In the genomic region with DNA sequence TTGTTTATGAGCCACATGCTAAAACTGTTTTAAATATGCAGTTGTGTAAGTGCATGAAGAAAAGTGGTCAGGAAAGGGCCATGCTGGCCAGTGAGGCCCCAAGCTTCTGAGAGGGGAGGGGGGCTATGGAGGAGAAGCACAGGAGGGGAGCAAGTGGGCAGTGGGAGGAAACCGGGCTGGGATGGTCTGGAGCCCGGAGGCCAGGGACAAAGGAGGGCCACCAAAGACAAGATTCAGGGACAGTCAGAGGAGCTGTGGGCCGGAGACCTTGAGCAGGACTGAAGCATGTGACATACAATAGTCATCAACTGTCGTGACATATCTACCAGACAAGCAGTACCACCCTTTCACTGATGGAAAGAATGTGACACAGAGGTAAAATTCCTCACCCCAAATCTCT, we compare ENCODE assay signal across 37 cellular contexts.
"Had no signal": no experiment of that assay in that cellular context is flagged by ENCODE, and none has a peak within 500 bp of the region (broad histone marks: within the 10 kb centered on the region; RNA-seq: fewer than 3 reads in every experiment).

No MANE protein-coding gene starts in this region.

- H3K4me3 ChIP-seq: ascending aorta, cardiac muscle cell had no signal

- H3K4me1 Mint-ChIP-seq: activated B cell treated with CpG ODN at 0.5 μM for 24 hours; activated CD4-positive, alpha-beta T cell treated with anti-CD3 and anti-CD28 coated beads, Interleukin-2, amount 10 ng/mL, durations not matched to agents 24 days and 14 days; activated naive CD4-positive, alpha-beta T cell treated with anti-CD3 and anti-CD28 coated beads, Interleukin-2, amount 50 U/mL, for 24 hours; activated naive CD8-positive, alpha-beta T cell treated with anti-CD3 and anti-CD28 coated beads, Interleukin-2, amount 10 ng/mL, durations not matched to agents 7 days and 5 days; activated naive CD8-positive, alpha-beta T cell treated with anti-CD3 and anti-CD28 coated beads, Interleukin-2, amount 50 U/mL, for 24 hours; activated T-helper 17 cell treated with anti-CD3 and anti-CD28 coated beads, Interleukin-2, amount 50 U/mL, for 72 hours; central memory CD8-positive, alpha-beta T cell had no signal

- H3K4me3 Mint-ChIP-seq: activated B cell treated with CpG ODN at 0.5 μM for 24 hours; activated CD4-positive, alpha-beta memory T cell treated with anti-CD3 and anti-CD28 coated beads for 36 hours; activated CD4-positive, alpha-beta T cell treated with anti-CD3 and anti-CD28 coated beads, Interleukin-2, amount 10 ng/mL, durations not matched to agents 24 days and 14 days; activated CD8-positive, alpha-beta T cell treated with anti-CD3 and anti-CD28 coated beads for 36 hours; activated naive CD4-positive, alpha-beta T cell treated with anti-CD3 and anti-CD28 coated beads for 36 hours; activated naive CD4-positive, alpha-beta T cell treated with anti-CD3 and anti-CD28 coated beads, Interleukin-2, amount 50 U/mL, for 24 hours; activated naive CD8-positive, alpha-beta T cell; activated naive CD8-positive, alpha-beta T cell treated with anti-CD3 and anti-CD28 coated beads, Interleukin-2, amount 10 ng/mL, durations not matched to agents 7 days and 5 days; activated naive CD8-positive, alpha-beta T cell treated with anti-CD3 and anti-CD28 coated beads, Interleukin-2, amount 50 U/mL, for 24 hours; activated T-cell treated with anti-CD3 and anti-CD28 coated beads, Interleukin-2, amount 50 U/mL, for 4 hours; activated T-cell treated with anti-CD3 and anti-CD28 coated beads, Interleukin-2, amount 50 U/mL, for 72 hours; activated T-helper 1 cell treated with anti-CD3 and anti-CD28 coated beads, Interleukin-12 subunit alpha, Interleukin-12 subunit beta, Interleukin-2, Interleukin-4 antibody, amounts not matched to agents 30 ng/mL and 10 ng/mL and 1 ng/mL, durations not matched to agents 14 hours and 24 hours and 36 hours; activated T-helper 17 cell treated with anti-CD3 and anti-CD28 coated beads, Interleukin-2, amount 50 U/mL, for 72 hours; brain; central memory CD8-positive, alpha-beta T cell; T-helper 1 cell treated with Interleukin-12 subunit alpha and Interleukin-12 subunit beta and Interleukin-4 antibody, amounts not matched to agents 30 μg/mL and 1 μg/mL, for 36 hours; T-helper 2 cell treated with Interferon-gamma antibody and Interleukin-4, amounts not matched to agents 5 μg/mL and 100 μg/mL, for 36 hours had no signal

- ATAC-seq: activated CD8-positive, alpha-beta T cell treated with anti-CD3 and anti-CD28 coated beads for 36 hours; activated naive CD8-positive, alpha-beta T cell treated with anti-CD3 and anti-CD28 coated beads, Interleukin-2, amount 50 U/mL, for 24 hours; activated T-cell treated with anti-CD3 and anti-CD28 coated beads, Interleukin-2, amount 50 U/mL, for 4 hours; activated T-cell treated with anti-CD3 and anti-CD28 coated beads, Interleukin-2, amount 50 U/mL, for 72 hours; activated T-helper 17 cell treated with anti-CD3 and anti-CD28 coated beads, Interleukin-2, amount 50 U/mL, for 72 hours had no signal

- H3K27ac Mint-ChIP-seq: activated B cell treated with CpG ODN at 0.5 μM for 24 hours; activated CD4-positive, alpha-beta memory T cell treated with anti-CD3 and anti-CD28 coated beads for 36 hours; activated CD4-positive, alpha-beta T cell treated with anti-CD3 and anti-CD28 coated beads, Interleukin-2, amount 10 ng/mL, durations not matched to agents 24 days and 14 days; activated CD8-positive, alpha-beta T cell treated with anti-CD3 and anti-CD28 coated beads for 36 hours; activated naive CD4-positive, alpha-beta T cell treated with anti-CD3 and anti-CD28 coated beads for 36 hours; activated naive CD4-positive, alpha-beta T cell treated with anti-CD3 and anti-CD28 coated beads, Interleukin-2, amount 50 U/mL, for 24 hours; activated naive CD8-positive, alpha-beta T cell; activated naive CD8-positive, alpha-beta T cell treated with anti-CD3 and anti-CD28 coated beads, Interleukin-2, amount 10 ng/mL, durations not matched to agents 7 days and 5 days; activated naive CD8-positive, alpha-beta T cell treated with anti-CD3 and anti-CD28 coated beads, Interleukin-2, amount 50 U/mL, for 24 hours; activated T-cell treated with anti-CD3 and anti-CD28 coated beads, Interleukin-2, amount 50 U/mL, for 72 hours; activated T-helper 1 cell treated with anti-CD3 and anti-CD28 coated beads, Interleukin-12 subunit alpha, Interleukin-12 subunit beta, Interleukin-2, Interleukin-4 antibody, amounts not matched to agents 30 ng/mL and 10 ng/mL and 1 ng/mL, durations not matched to agents 14 hours and 24 hours and 36 hours; activated T-helper 17 cell treated with anti-CD3 and anti-CD28 coated beads, Interleukin-2, amount 50 U/mL, for 72 hours; brain; T-helper 1 cell treated with Interleukin-12 subunit alpha and Interleukin-12 subunit beta and Interleukin-4 antibody, amounts not matched to agents 30 μg/mL and 1 μg/mL, for 36 hours; T-helper 2 cell treated with Interferon-gamma antibody and Interleukin-4, amounts not matched to agents 5 μg/mL and 100 μg/mL, for 36 hours had no signal

- H3K36me3 ChIP-seq: ascending aorta, cardiac muscle cell had no signal

- DNase-seq: activated B cell treated with CpG ODN at 0.5 μM for 24 hours; activated CD4-positive, alpha-beta memory T cell treated with anti-CD3 and anti-CD28 coated beads for 36 hours; activated CD4-positive, alpha-beta T cell treated with anti-CD3 and anti-CD28 coated beads for 4 hours; activated CD4-positive, alpha-beta T cell treated with anti-CD3 and anti-CD28 coated beads, Interleukin-2, amount 10 ng/mL, durations not matched to agents 24 days and 14 days; activated CD4-positive, alpha-beta T cell treated with anti-CD3 and anti-CD28 coated beads, Interleukin-2, amount 50 U/mL, for 1 hour; activated CD4-positive, alpha-beta T cell treated with anti-CD3 and anti-CD28 coated beads, Interleukin-2, amount 50 U/mL, for 4 hours; activated CD4-positive, CD25-positive, alpha-beta regulatory T cell treated with anti-CD3 and anti-CD28 coated beads, Interleukin-2, amount 50 U/mL, for 72 hours; activated CD8-positive, alpha-beta memory T cell treated with anti-CD3 and anti-CD28 coated beads, Interleukin-2, amount 50 U/mL, for 4 hours; activated CD8-positive, alpha-beta T cell treated with anti-CD3 and anti-CD28 coated beads for 36 hours; activated effector memory CD4-positive, alpha-beta T cell treated with anti-CD3 and anti-CD28 coated beads, Interleukin-2, amount 50 U/mL, for 16 hours; activated gamma-delta T cell treated with Interleukin-2 at 50 U/mL for 16 hours; activated naive CD4-positive, alpha-beta T cell; activated naive CD4-positive, alpha-beta T cell treated with anti-CD3 and anti-CD28 coated beads for 36 hours; activated naive CD8-positive, alpha-beta T cell treated with anti-CD3 and anti-CD28 coated beads, Interleukin-2, amount 10 ng/mL, durations not matched to agents 7 days and 5 days; activated naive CD8-positive, alpha-beta T cell treated with anti-CD3 and anti-CD28 coated beads, Interleukin-2, amount 50 U/mL, for 24 hours; activated T-cell treated with anti-CD3 and anti-CD28 coated beads for 4 hours; activated T-cell treated with anti-CD3 and anti-CD28 coated beads, Interleukin-2, amount 50 U/mL, for 1 hour; activated T-cell treated with anti-CD3 and anti-CD28 coated beads, Interleukin-2, amount 50 U/mL, for 4 hours; activated T-cell treated with anti-CD3 and anti-CD28 coated beads, Interleukin-2, amount 50 U/mL, for 72 hours; amygdala; anterior cingulate cortex; caudate nucleus; cerebellar nuclear complex; T-helper 1 cell; T-helper 2 cell; T-helper 9 cell had no signal

- H3K27ac ChIP-seq: ascending aorta, cardiac muscle cell, VCaP had no signal

- H3K9me3 ChIP-seq: ascending aorta had no signal

- H3K4me1 ChIP-seq: ascending aorta had no signal

- H3K27me3 Mint-ChIP-seq: activated B cell treated with CpG ODN at 0.5 μM for 24 hours; activated CD4-positive, alpha-beta memory T cell treated with anti-CD3 and anti-CD28 coated beads for 36 hours; activated CD4-positive, alpha-beta T cell treated with anti-CD3 and anti-CD28 coated beads, Interleukin-2, amount 10 ng/mL, durations not matched to agents 24 days and 14 days; activated CD8-positive, alpha-beta T cell treated with anti-CD3 and anti-CD28 coated beads for 36 hours; activated naive CD4-positive, alpha-beta T cell treated with anti-CD3 and anti-CD28 coated beads, Interleukin-2, amount 50 U/mL, for 24 hours; activated naive CD8-positive, alpha-beta T cell; activated naive CD8-positive, alpha-beta T cell treated with anti-CD3 and anti-CD28 coated beads, Interleukin-2, amount 10 ng/mL, durations not matched to agents 7 days and 5 days; activated naive CD8-positive, alpha-beta T cell treated with anti-CD3 and anti-CD28 coated beads, Interleukin-2, amount 50 U/mL, for 24 hours; activated T-helper 17 cell treated with anti-CD3 and anti-CD28 coated beads, Interleukin-2, amount 50 U/mL, for 72 hours; central memory CD8-positive, alpha-beta T cell had no signal

- H3K27me3 ChIP-seq: ascending aorta, cardiac muscle cell had no signal

- H3K9me3 Mint-ChIP-seq: activated CD8-positive, alpha-beta T cell treated with anti-CD3 and anti-CD28 coated beads for 36 hours; activated naive CD4-positive, alpha-beta T cell treated with anti-CD3 and anti-CD28 coated beads for 36 hours; activated naive CD8-positive, alpha-beta T cell treated with anti-CD3 and anti-CD28 coated beads, Interleukin-2, amount 10 ng/mL, durations not matched to agents 7 days and 5 days; activated T-cell treated with anti-CD3 and anti-CD28 coated beads, Interleukin-2, amount 50 U/mL, for 4 hours had no signal

- H3K36me3 Mint-ChIP-seq: activated CD4-positive, alpha-beta memory T cell treated with anti-CD3 and anti-CD28 coated beads for 36 hours; activated naive CD4-positive, alpha-beta T cell treated with anti-CD3 and anti-CD28 coated beads, Interleukin-2, amount 50 U/mL, for 24 hours; activated naive CD8-positive, alpha-beta T cell; activated naive CD8-positive, alpha-beta T cell treated with anti-CD3 and anti-CD28 coated beads, Interleukin-2, amount 10 ng/mL, durations not matched to agents 7 days and 5 days; brain had no signal
